18 cellular contexts compared by ENCODE assay signal in the genomic region with DNA sequence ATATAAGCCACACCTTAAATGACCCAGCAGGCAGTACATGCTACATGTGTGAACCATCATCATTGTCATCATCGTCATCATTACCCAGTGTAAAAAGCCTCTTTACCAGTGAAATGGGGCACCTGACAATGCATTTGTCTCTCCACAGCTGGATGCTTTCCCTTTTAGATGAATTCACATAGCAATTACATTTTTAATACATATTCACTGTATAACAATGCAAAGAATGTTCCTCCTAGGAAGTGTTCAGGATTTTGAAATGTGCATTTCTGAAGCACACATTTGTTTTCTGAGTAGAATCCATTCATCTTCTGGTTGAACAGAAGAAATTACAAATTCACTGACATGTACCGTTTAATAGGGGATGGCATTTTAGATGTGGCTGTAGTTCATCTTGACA.
DNase-seq lines count a peak whose midpoint lies in the region; ATAC-seq and TF ChIP-seq lines count a peak whose summit lies in the region.
"Had no signal": no experiment of that assay in that cellular context is flagged by ENCODE, and none has a peak within 500 bp of the region (broad histone marks: within the 10 kb centered on the region; RNA-seq: fewer than 3 reads in every experiment).

No MANE protein-coding gene starts in this region.

- TF ChIP-seq CTCF in AG10803 (conservative IDR thresholded peaks at IDR 0.05; ENCODE audit: low read length): no peak
- TF ChIP-seq CTCF in chondrocyte (IDR thresholded peaks at IDR 0.05): no peak
- TF ChIP-seq CTCF in GM10266 (IDR thresholded peaks at IDR 0.05; ENCODE audit: control insufficient read depth, insufficient read depth, low read depth, missing control alignments): no peak

- H3K4me3 Mint-ChIP-seq in chondrocyte (ENCODE audit: unreplicated experiment): no peak overlapping the region
- H3K4me3 Mint-ChIP-seq: activated CD8-positive, alpha-beta T cell treated with anti-CD3 and anti-CD28 coated beads for 36 hours; stimulated activated naive B cell treated with anti-CD40 and anti-IgM and Interleukin-4, amounts not matched to agents 10 μg/mL and 1 μg/mL and 100 μg/mL, for 72 hours had no signal

- H3K27ac Mint-ChIP-seq in chondrocyte (ENCODE audit: unreplicated experiment): peak overlapping the region; percentile 88
- H3K27ac Mint-ChIP-seq: activated CD8-positive, alpha-beta T cell treated with anti-CD3 and anti-CD28 coated beads for 36 hours; stimulated activated naive B cell treated with anti-CD40 and anti-IgM and Interleukin-4, amounts not matched to agents 10 μg/mL and 1 μg/mL and 100 μg/mL, for 72 hours had no signal

- peaks cover 48% of the 10 kb centered on the region for H3K4me1 Mint-ChIP-seq in chondrocyte (ENCODE audit: low read depth)

- no peaks in the 10 kb centered on the region for H3K27me3 Mint-ChIP-seq in chondrocyte (ENCODE audit: low read depth)
- H3K27me3 Mint-ChIP-seq: stimulated activated naive B cell treated with anti-CD40 and anti-IgM and Interleukin-4, amounts not matched to agents 10 μg/mL and 1 μg/mL and 100 μg/mL, for 72 hours had no signal

- DNase-seq in AG10803 (ENCODE audit: low read depth) (peak; percentile 91), M059J (ENCODE audit: low read depth) (peak; percentile 28), chondrocyte (ENCODE audit: low spot score) (no peak), kidney tubule cell (ENCODE audit: low spot score) (peak; percentile 66), GM10266 (ENCODE audit: extremely low spot score) (no peak)
- DNase-seq: activated CD8-positive, alpha-beta T cell treated with anti-CD3 and anti-CD28 coated beads for 36 hours; activated effector memory CD4-positive, alpha-beta T cell treated with Interleukin-2 at 50 U/mL for 16 hours; islet precursor cell; NCI-H1092; NCI-H510A; stimulated activated CD4-positive, alpha-beta T cell treated with anti-CD3 and anti-CD28 coated beads, Interleukin-4, amount 100 ng/mL, for 24 hours; stimulated activated naive B cell treated with anti-CD40 and anti-IgM and Interleukin-4, amounts not matched to agents 10 μg/mL and 1 μg/mL and 100 μg/mL, for 72 hours had no signal

- H3K9me3 Mint-ChIP-seq in chondrocyte (ENCODE audit: low read depth): no peaks in the 10 kb centered on the region
- H3K9me3 Mint-ChIP-seq: activated CD8-positive, alpha-beta T cell treated with anti-CD3 and anti-CD28 coated beads for 36 hours; stimulated activated naive B cell treated with anti-CD40 and anti-IgM and Interleukin-4, amounts not matched to agents 10 μg/mL and 1 μg/mL and 100 μg/mL, for 72 hours had no signal

- H3K36me3 Mint-ChIP-seq in chondrocyte (ENCODE audit: low read depth): peaks cover 6% of the 10 kb centered on the region
- H3K36me3 Mint-ChIP-seq: stimulated activated naive B cell treated with anti-CD40 and anti-IgM and Interleukin-4, amounts not matched to agents 10 μg/mL and 1 μg/mL and 100 μg/mL, for 72 hours had no signal

- H3K4me3 ChIP-seq in AG10803 (ENCODE audit: low read length): no peak overlapping the region
- H3K4me3 ChIP-seq: BLaER1 treated with 17β-estradiol and CSF1 and Interleukin-3, amounts not matched to agents 10 nM and 100 nM; esophagus muscularis mucosa; vagina had no signal

- ATAC-seq in GM19035 (IDR thresholded peaks at IDR 0.05; ENCODE audit: unreplicated experiment) (no peak), GM21619 (IDR thresholded peaks at IDR 0.05; ENCODE audit: unreplicated experiment) (no peak), HG02678 (IDR thresholded peaks at IDR 0.05; ENCODE audit: unreplicated experiment) (no peak)
- ATAC-seq: activated CD8-positive, alpha-beta T cell treated with anti-CD3 and anti-CD28 coated beads for 36 hours; stimulated activated naive B cell treated with anti-CD40 and anti-IgM and Interleukin-4, amounts not matched to agents 10 μg/mL and 1 μg/mL and 100 μg/mL, for 72 hours had no signal

Comparison
In these comparisons a context has a peak if more than half of its experiments do, and no peak if none do; other contexts are left out.
1. DNase-seq: peak in AG10803 (single experiment), M059J (single experiment) and kidney tubule cell (single experiment); none in chondrocyte (single experiment) and GM10266 (single experiment).